ENCODE assay signal across 11 cellular contexts in genomic region chr3:180870008-180870733, GRCh38. TPM values are rescaled to one million over a fixed set of nuclear protein-coding genes. Genes with fewer than 3 reads are reported as not detected.
DNase-seq lines count a peak whose midpoint lies in the region; ATAC-seq and TF ChIP-seq lines count a peak whose summit lies in the region.
"Had no signal": no experiment of that assay in that cellular context is flagged by ENCODE, and none has a peak within 500 bp of the region (broad histone marks: within the 10 kb centered on the region; RNA-seq: fewer than 3 reads in every experiment).

No MANE protein-coding gene starts in this region.

- no peaks in the 10 kb centered on the region; the same call in 1 of the 2 replicates for H3K27me3 Mint-ChIP-seq in H9 (ENCODE audit: low read depth)

- no peak overlapping the region for H2BK120ac ChIP-seq in H9 (ENCODE audit: low read depth, low read length, poor library complexity, severe bottlenecking)

- ATAC-seq in left lung, result peak; percentile 68
- ATAC-seq in GM21619 (IDR thresholded peaks at IDR 0.05; ENCODE audit: unreplicated experiment), result no peak
- no peak for ATAC-seq in HG02970 (IDR thresholded peaks at IDR 0.05; ENCODE audit: low FRiP score, unreplicated experiment)

- H3T11ph ChIP-seq in H9 (ENCODE audit: low read length), result no peak overlapping the region

- H4K8ac ChIP-seq in H9 (replicated peaks; ENCODE audit: insufficient read length, low read depth, low read length), result no peak overlapping the region

- H4K5ac ChIP-seq in H9 (ENCODE audit: insufficient read length, low read depth, low read length), result no peak overlapping the region

- H2BK15ac ChIP-seq in H9 (ENCODE audit: low read depth, low read length), result no peak overlapping the region

- H3K23me2 ChIP-seq in H9 (ENCODE audit: insufficient read length, low read depth, low read length, poor library complexity, severe bottlenecking), result no peaks in the 10 kb centered on the region

- H4K20me1 ChIP-seq in H9 (ENCODE audit: control insufficient read depth, insufficient read depth, insufficient read length) (no peaks in the 10 kb centered on the region), smooth muscle cell (ENCODE audit: low read depth) (no peaks in the 10 kb centered on the region)

- no peak overlapping the region for H4K91ac ChIP-seq in H9 (ENCODE audit: insufficient read length, low read depth, low read length)

- no peaks in the 10 kb centered on the region for H3K79me1 ChIP-seq in H9 (ENCODE audit: insufficient read depth, low read depth, low read length, poor library complexity, severe bottlenecking)

- H2AFZ ChIP-seq in H9 (ENCODE audit: low read length), result peak overlapping the region; percentile 51
- peak overlapping the region; percentile 10 for H2AFZ ChIP-seq in smooth muscle cell (ENCODE audit: low read depth)

- H3K4me3 ChIP-seq in dorsolateral prefrontal cortex (peak overlapping the region in 33 of 59 donors; percentile 3 to 50 (median 30)), left lung (peak overlapping the region; percentile 23 to 24), smooth muscle cell (peak overlapping the region; percentile 25)
- H3K4me3 ChIP-seq: HAP-1 had no signal

- no peak overlapping the region for H2BK5ac ChIP-seq in H9 (ENCODE audit: insufficient read length, low read length)

- H3K36me3 ChIP-seq in left lung, result no peaks in the 10 kb centered on the region
- no peaks in the 10 kb centered on the region for H3K36me3 ChIP-seq in smooth muscle cell (ENCODE audit: low read depth)
- H3K36me3 ChIP-seq: HAP-1 had no signal

- no peak overlapping the region for H3K4ac ChIP-seq in H9 (ENCODE audit: low read depth, low read length)

- H3K9me3 ChIP-seq in H9 (ENCODE audit: control insufficient read depth, low read depth, low read length) (no peaks in the 10 kb centered on the region), left lung (no peaks in the 10 kb centered on the region), smooth muscle cell (replicated peaks; ENCODE audit: low read depth) (no peaks in the 10 kb centered on the region)
- H3K9me3 ChIP-seq: HAP-1 had no signal

- H3K18ac ChIP-seq in H9 (ENCODE audit: insufficient read length, low read depth, low read length), result no peak overlapping the region

- no peak overlapping the region for H2AK5ac ChIP-seq in H9 (ENCODE audit: insufficient read length, low read length)

- no peaks in the 10 kb centered on the region for H3K36me3 Mint-ChIP-seq in H9 (ENCODE audit: insufficient read depth in 1 of 3, low read depth in 3 of 3)

- H2BK12ac ChIP-seq in H9 (ENCODE audit: insufficient read length, low read depth, low read length), result no peak overlapping the region

- H3K4me3 Mint-ChIP-seq in H9, result peak overlapping the region; percentile 10 to 24; a peak in 2 of 5 replicates

- DNase-seq in H9 (peak; percentile 75), dorsolateral prefrontal cortex (no peak), left lung (no peak), smooth muscle cell (lab: John Stamatoyannopoulos, UW; ENCODE audit: unreplicated experiment) (no peak), cerebellum (ENCODE audit: low spot score) (no peak), NCI-H1694 (lab: John Stamatoyannopoulos, UW) (no peak)
- DNase-seq: foreskin melanocyte had no signal

- no peaks in the 10 kb centered on the region for H3K79me2 ChIP-seq in H9 (ENCODE audit: insufficient read depth, low read length)
- H3K79me2 ChIP-seq in smooth muscle cell (ENCODE audit: low read depth), result no peaks in the 10 kb centered on the region

- H3K23ac ChIP-seq in H9 (ENCODE audit: insufficient read length, low read depth, low read length), result no peak overlapping the region

- H3K27ac ChIP-seq in H9 (ENCODE audit: insufficient read length, low read depth, low read length), result no peak overlapping the region
- H3K27ac ChIP-seq in dorsolateral prefrontal cortex, result no peak overlapping the region
- peak overlapping the region in 1 of 2 donors; percentile 26 for H3K27ac ChIP-seq in left lung
- H3K27ac ChIP-seq in smooth muscle cell (ENCODE audit: low read depth), result no peak overlapping the region
- H3K27ac ChIP-seq: KMS-11 had no signal

- intact Hi-C loops in dorsolateral prefrontal cortex (cut with DNase I) (no loop called here), left lung (cut with DNase I) (no loop called here)

- H3K27ac Mint-ChIP-seq in H9, result peak overlapping the region in 2 of 3 experiments; percentile 68 to 82; a peak in 3 of 7 replicates

- H3K4me1 ChIP-seq in H9 (ENCODE audit: insufficient read depth, low read length), result no peaks in the 10 kb centered on the region
- no peaks in the 10 kb centered on the region for H3K4me1 ChIP-seq in left lung
- no peaks in the 10 kb centered on the region for H3K4me1 ChIP-seq in smooth muscle cell (ENCODE audit: low read depth)
- H3K4me1 ChIP-seq: HAP-1 had no signal

- H3K27me3 ChIP-seq in H9 (ENCODE audit: insufficient read depth, low read length) (no peaks in the 10 kb centered on the region), dorsolateral prefrontal cortex (no peaks in the 10 kb centered on the region), left lung (peaks cover 0 to 22% of the 10 kb centered on the region in 2 donors), smooth muscle cell (ENCODE audit: low read depth) (no peaks in the 10 kb centered on the region)

- peak overlapping the region; percentile 14 for H3K4me2 ChIP-seq in H9 (ENCODE audit: insufficient read depth, insufficient read length, low read length)
- peak overlapping the region; percentile 70 for H3K4me2 ChIP-seq in smooth muscle cell
- H3K4me2 ChIP-seq: KMS-11 had no signal

- no peak overlapping the region for H2BK20ac ChIP-seq in H9 (ENCODE audit: low read depth, low read length, poor library complexity, severe bottlenecking)

- WGBS in H9 (ENCODE audit: extremely low coverage, insufficient read length, low lambda C conversion rate), result no CpG with 5 or more reads among the region's 28 CpGs
- WGBS in smooth muscle cell (ENCODE audit: low lambda C conversion rate), result 35% methylated on average over 28 of the region's 28 CpGs

- TF ChIP-seq CTCF in H9 (conservative IDR thresholded peaks at IDR 0.05), result no peak
- TF ChIP-seq CTCF in dorsolateral prefrontal cortex (IDR thresholded peaks at IDR 0.05 in 54 of 56, conservative IDR thresholded peaks at IDR 0.05 in 2 of 56; ENCODE audit: low read depth in 1 of 56, partially characterized antibody in 56 of 56), result no peak
- TF ChIP-seq CTCF in left lung (IDR thresholded peaks at IDR 0.05), result no peak
- no peak for TF ChIP-seq CTCF in smooth muscle cell (IDR thresholded peaks at IDR 0.05; ENCODE audit: borderline replicate concordance, insufficient read depth, poor library complexity, severe bottlenecking)

- peak overlapping the region; percentile 61; the same call in 1 of the 2 replicates for H3K14ac ChIP-seq in H9 (ENCODE audit: insufficient read depth, low read length)

- peaks cover 8 to 11% of the 10 kb centered on the region in 2 experiments for H3K4me1 Mint-ChIP-seq in H9

- no peak overlapping the region for H3K56ac ChIP-seq in H9 (ENCODE audit: insufficient read length, low read depth, low read length)

- no peak overlapping the region for H3K9ac ChIP-seq in H9 (ENCODE audit: extremely low read depth, insufficient read length, low read length)
- peak overlapping the region; percentile 10 for H3K9ac ChIP-seq in smooth muscle cell (ENCODE audit: low read depth)
- H3K9ac ChIP-seq: KMS-11 had no signal

- H3F3A ChIP-seq in smooth muscle cell (ENCODE audit: low read depth), result no peaks in the 10 kb centered on the region

- H3K9me3 Mint-ChIP-seq in H9, result no peaks in the 10 kb centered on the region; a peak in 1 of 5 replicates

RNA-seq across cellular contexts. Expression of gene FXR1, which starts 42.3 kb away (rescaled TPM):
- total RNA-seq in H9 (2021) (240 and 242 TPM in 2 replicates), dorsolateral prefrontal cortex (100 to 1,000 TPM; 110 to 275 (median 151) TPM), left lung (100 to 1,000 TPM; 100 to 108 TPM), smooth muscle cell (130 and 151 TPM in 2 replicates), cerebellum (185 TPM)
- polyA plus RNA-seq in smooth muscle cell, result 51.0 and 62.6 TPM in 2 replicates
